In genomic region chrX:153245288-153245731, GRCh38 we compare ENCODE assay signal across 16 cellular contexts.
DNase-seq lines count a peak whose midpoint lies in the region; ATAC-seq and TF ChIP-seq lines count a peak whose summit lies in the region.
"Had no signal": no experiment of that assay in that cellular context is flagged by ENCODE, and none has a peak within 500 bp of the region (broad histone marks: within the 10 kb centered on the region; RNA-seq: fewer than 3 reads in every experiment).

No MANE protein-coding gene starts in this region.

- no peak for TF ChIP-seq POLR2A in erythroblast (IDR thresholded peaks at IDR 0.05; ENCODE audit: low read length)

- TF ChIP-seq CTCF in WTC11 (IDR thresholded peaks at IDR 0.05): no peak

- ATAC-seq in WTC11 (peak; percentile 86), HG02571 (IDR thresholded peaks at IDR 0.05; ENCODE audit: unreplicated experiment) (no peak), GM18502 (IDR thresholded peaks at IDR 0.05; ENCODE audit: poor library complexity, unreplicated experiment) (no peak)
- ATAC-seq: activated CD4-positive, alpha-beta T cell treated with anti-CD3 and anti-CD28 coated beads for 36 hours; effector memory CD8-positive, alpha-beta T cell had no signal

- CTCF ChIA-PET in WTC11 (lab: Charles Lee): interaction anchor here (0.6 to 1.1 kb wide), 2 partner anchors 212 to 606 kb away, joined by 3 to 5 read pairs; no protein-coding TSS in a partner anchor

- peaks cover 32% of the 10 kb centered on the region for H3K4me1 Mint-ChIP-seq in WTC11
- H3K4me1 Mint-ChIP-seq: activated naive CD4-positive, alpha-beta T cell treated with anti-CD3 and anti-CD28 coated beads, Interleukin-2, amount 10 ng/mL, durations not matched to agents 7 days and 5 days; CD4-positive, CD25-positive, alpha-beta regulatory T cell; immature natural killer cell had no signal

- peak overlapping the region; percentile 61 for H3K4me3 Mint-ChIP-seq in WTC11
- H3K4me3 Mint-ChIP-seq: activated CD4-positive, alpha-beta T cell treated with anti-CD3 and anti-CD28 coated beads for 36 hours; activated naive CD4-positive, alpha-beta T cell treated with anti-CD3 and anti-CD28 coated beads, Interleukin-2, amount 10 ng/mL, durations not matched to agents 7 days and 5 days; CD4-positive, CD25-positive, alpha-beta regulatory T cell; effector memory CD8-positive, alpha-beta T cell; immature natural killer cell had no signal

- DNase-seq in EH (ENCODE audit: low read depth) (peak; percentile 2), NCI-H2029 (lab: John Stamatoyannopoulos, UW) (peak; percentile 70), WTC11 (ENCODE audit: low spot score) (peak; percentile 13), myocyte (ENCODE audit: low read depth) (peak; percentile 1), erythroblast (lab: John Stamatoyannopoulos, UW) (no peak), GM03348 (ENCODE audit: low spot score) (no peak)
- DNase-seq: activated CD4-positive, alpha-beta T cell treated with anti-CD3 and anti-CD28 coated beads for 36 hours; activated naive CD4-positive, alpha-beta T cell treated with anti-CD3 and anti-CD28 coated beads, Interleukin-2, amount 10 ng/mL, durations not matched to agents 7 days and 5 days; CD4-positive, CD25-positive, alpha-beta regulatory T cell; effector memory CD8-positive, alpha-beta T cell; immature natural killer cell; MM.1S; pancreas; SHP77 had no signal

- no peaks in the 10 kb centered on the region for H3K36me3 Mint-ChIP-seq in WTC11
- H3K36me3 Mint-ChIP-seq: activated naive CD4-positive, alpha-beta T cell treated with anti-CD3 and anti-CD28 coated beads, Interleukin-2, amount 10 ng/mL, durations not matched to agents 7 days and 5 days; CD4-positive, CD25-positive, alpha-beta regulatory T cell; immature natural killer cell had no signal

- no peaks in the 10 kb centered on the region for H3K9me3 Mint-ChIP-seq in WTC11
- H3K9me3 Mint-ChIP-seq: activated naive CD4-positive, alpha-beta T cell treated with anti-CD3 and anti-CD28 coated beads, Interleukin-2, amount 10 ng/mL, durations not matched to agents 7 days and 5 days; CD4-positive, CD25-positive, alpha-beta regulatory T cell; effector memory CD8-positive, alpha-beta T cell; immature natural killer cell had no signal

- POLR2A ChIA-PET in WTC11 (lab: Charles Lee): no interaction called here

- no peaks in the 10 kb centered on the region for H3K27me3 Mint-ChIP-seq in WTC11 (ENCODE audit: low read depth)

- peak overlapping the region; percentile 87 for H3K27ac Mint-ChIP-seq in WTC11
- H3K27ac Mint-ChIP-seq: activated CD4-positive, alpha-beta T cell treated with anti-CD3 and anti-CD28 coated beads for 36 hours; activated naive CD4-positive, alpha-beta T cell treated with anti-CD3 and anti-CD28 coated beads, Interleukin-2, amount 10 ng/mL, durations not matched to agents 7 days and 5 days; CD4-positive, CD25-positive, alpha-beta regulatory T cell; effector memory CD8-positive, alpha-beta T cell; immature natural killer cell had no signal

TF ChIP-seq in WTC11, 78 proteins besides CTCF, POLR2A, EP300 and RAD21:
- TF ChIP-seq SP1 (CRISPR knock-in tag; conservative IDR thresholded peaks at IDR 0.05) (no peak), ARID4B (CRISPR knock-in tag; IDR thresholded peaks at IDR 0.05; ENCODE audit: borderline replicate concordance) (no peak), ELF4 (CRISPR knock-in tag; IDR thresholded peaks at IDR 0.05; ENCODE audit: low read depth) (no peak), RORB (CRISPR knock-in tag; IDR thresholded peaks at IDR 0.05) (no peak)

Comparison
In these comparisons a context has a peak if more than half of its experiments do, and no peak if none do; other contexts are left out.
1. DNase-seq: peak in EH (single experiment), NCI-H2029 (single experiment), WTC11 (single experiment) and myocyte (single experiment); none in erythroblast (0 of 2) and GM03348 (single experiment).